ENCODE assay signal across 2 cellular contexts in the genomic region with DNA sequence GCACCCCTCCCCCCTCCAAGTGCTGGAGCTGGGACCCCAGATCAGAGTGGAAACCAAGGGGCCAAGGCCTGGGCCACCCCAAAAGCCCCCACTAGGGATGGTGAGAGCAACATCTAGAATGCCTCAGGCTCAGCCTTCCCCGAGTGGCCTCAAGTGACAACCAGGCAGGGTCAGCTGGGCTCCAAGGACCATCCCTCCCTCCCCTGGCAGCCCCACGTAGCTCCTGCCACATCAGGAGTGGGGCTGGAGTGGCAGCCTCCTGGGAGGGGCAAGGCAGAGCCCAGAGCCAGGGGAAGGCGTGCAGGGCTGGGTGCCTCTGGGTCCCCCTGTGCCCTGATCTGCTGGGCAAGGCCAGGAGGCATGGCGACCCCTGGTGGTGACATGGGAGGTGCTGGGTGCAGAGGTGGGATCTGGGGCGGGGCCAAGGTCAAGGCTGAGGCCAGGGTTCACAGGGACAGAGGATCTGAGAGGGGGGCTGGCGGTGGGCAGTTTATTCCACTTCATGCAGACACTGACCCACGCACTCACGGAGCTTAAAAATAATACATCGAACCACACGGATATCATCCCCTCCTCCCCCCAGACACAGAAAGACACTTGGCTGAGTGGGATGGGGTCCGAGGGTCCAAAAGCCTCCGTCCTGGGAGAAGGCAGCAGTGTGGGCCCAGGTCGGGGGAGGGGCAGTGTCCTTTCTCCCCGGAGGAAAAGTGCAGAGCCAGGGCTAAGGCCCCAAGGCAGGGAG.
A peak's percentile ranks its signal among the peaks of the same experiment; 100 is the strongest.
TF ChIP-seq lines count a peak whose summit lies in the region.

No MANE protein-coding gene starts in this region.

TF ChIP-seq in GM23338, 12 proteins besides CTCF, POLR2A, EP300 and RAD21 (continued from another document):
- TF ChIP-seq, protein P1, sequence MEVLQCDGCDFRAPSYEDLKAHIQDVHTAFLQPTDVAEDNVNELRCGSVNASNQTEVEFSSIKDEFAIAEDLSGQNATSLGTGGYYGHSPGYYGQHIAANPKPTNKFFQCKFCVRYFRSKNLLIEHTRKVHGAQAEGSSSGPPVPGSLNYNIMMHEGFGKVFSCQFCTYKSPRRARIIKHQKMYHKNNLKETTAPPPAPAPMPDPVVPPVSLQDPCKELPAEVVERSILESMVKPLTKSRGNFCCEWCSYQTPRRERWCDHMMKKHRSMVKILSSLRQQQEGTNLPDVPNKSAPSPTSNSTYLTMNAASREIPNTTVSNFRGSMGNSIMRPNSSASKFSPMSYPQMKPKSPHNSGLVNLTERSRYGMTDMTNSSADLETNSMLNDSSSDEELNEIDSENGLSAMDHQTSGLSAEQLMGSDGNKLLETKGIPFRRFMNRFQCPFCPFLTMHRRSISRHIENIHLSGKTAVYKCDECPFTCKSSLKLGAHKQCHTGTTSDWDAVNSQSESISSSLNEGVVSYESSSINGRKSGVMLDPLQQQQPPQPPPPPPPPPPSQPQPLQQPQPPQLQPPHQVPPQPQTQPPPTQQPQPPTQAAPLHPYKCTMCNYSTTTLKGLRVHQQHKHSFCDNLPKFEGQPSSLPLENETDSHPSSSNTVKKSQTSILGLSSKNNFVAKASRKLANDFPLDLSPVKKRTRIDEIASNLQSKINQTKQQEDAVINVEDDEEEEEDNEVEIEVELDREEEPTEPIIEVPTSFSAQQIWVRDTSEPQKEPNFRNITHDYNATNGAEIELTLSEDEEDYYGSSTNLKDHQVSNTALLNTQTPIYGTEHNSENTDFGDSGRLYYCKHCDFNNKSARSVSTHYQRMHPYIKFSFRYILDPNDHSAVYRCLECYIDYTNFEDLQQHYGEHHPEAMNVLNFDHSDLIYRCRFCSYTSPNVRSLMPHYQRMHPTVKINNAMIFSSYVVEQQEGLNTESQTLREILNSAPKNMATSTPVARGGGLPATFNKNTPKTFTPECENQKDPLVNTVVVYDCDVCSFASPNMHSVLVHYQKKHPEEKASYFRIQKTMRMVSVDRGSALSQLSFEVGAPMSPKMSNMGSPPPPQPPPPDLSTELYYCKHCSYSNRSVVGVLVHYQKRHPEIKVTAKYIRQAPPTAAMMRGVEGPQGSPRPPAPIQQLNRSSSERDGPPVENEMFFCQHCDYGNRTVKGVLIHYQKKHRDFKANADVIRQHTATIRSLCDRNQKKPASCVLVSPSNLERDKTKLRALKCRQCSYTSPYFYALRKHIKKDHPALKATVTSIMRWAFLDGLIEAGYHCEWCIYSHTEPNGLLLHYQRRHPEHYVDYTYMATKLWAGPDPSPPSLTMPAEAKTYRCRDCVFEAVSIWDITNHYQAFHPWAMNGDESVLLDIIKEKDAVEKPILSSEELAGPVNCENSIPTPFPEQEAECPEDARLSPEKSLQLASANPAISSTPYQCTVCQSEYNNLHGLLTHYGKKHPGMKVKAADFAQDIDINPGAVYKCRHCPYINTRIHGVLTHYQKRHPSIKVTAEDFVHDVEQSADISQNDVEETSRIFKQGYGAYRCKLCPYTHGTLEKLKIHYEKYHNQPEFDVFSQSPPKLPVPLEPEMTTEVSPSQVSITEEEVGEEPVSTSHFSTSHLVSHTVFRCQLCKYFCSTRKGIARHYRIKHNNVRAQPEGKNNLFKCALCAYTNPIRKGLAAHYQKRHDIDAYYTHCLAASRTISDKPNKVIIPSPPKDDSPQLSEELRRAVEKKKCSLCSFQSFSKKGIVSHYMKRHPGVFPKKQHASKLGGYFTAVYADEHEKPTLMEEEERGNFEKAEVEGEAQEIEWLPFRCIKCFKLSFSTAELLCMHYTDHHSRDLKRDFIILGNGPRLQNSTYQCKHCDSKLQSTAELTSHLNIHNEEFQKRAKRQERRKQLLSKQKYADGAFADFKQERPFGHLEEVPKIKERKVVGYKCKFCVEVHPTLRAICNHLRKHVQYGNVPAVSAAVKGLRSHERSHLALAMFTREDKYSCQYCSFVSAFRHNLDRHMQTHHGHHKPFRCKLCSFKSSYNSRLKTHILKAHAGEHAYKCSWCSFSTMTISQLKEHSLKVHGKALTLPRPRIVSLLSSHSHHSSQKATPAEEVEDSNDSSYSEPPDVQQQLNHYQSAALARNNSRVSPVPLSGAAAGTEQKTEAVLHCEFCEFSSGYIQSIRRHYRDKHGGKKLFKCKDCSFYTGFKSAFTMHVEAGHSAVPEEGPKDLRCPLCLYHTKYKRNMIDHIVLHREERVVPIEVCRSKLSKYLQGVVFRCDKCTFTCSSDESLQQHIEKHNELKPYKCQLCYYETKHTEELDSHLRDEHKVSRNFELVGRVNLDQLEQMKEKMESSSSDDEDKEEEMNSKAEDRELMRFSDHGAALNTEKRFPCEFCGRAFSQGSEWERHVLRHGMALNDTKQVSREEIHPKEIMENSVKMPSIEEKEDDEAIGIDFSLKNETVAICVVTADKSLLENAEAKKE (CRISPR knock-in tag; IDR thresholded peaks at IDR 0.05) = no peak
- TF ChIP-seq CREB1 (CRISPR knock-in tag; IDR thresholded peaks at IDR 0.05; ENCODE audit: low read depth) = no peak
TF ChIP-seq in GM23338: peak in this region for 0.

TF ChIP-seq in HepG2, 621 proteins besides CTCF, POLR2A, EP300 and RAD21 (continued from another document and continues in another):
- no peak; the same call in 1 of the 2 replicates for TF ChIP-seq ZNF230 (CRISPR knock-in tag; IDR thresholded peaks at IDR 0.05)
- TF ChIP-seq, protein P2, sequence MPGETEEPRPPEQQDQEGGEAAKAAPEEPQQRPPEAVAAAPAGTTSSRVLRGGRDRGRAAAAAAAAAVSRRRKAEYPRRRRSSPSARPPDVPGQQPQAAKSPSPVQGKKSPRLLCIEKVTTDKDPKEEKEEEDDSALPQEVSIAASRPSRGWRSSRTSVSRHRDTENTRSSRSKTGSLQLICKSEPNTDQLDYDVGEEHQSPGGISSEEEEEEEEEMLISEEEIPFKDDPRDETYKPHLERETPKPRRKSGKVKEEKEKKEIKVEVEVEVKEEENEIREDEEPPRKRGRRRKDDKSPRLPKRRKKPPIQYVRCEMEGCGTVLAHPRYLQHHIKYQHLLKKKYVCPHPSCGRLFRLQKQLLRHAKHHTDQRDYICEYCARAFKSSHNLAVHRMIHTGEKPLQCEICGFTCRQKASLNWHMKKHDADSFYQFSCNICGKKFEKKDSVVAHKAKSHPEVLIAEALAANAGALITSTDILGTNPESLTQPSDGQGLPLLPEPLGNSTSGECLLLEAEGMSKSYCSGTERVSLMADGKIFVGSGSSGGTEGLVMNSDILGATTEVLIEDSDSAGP (CRISPR knock-in tag; IDR thresholded peaks at IDR 0.05; ENCODE audit: borderline replicate concordance) = peak; percentile 72
- TF ChIP-seq ZNF160 (CRISPR knock-in tag; IDR thresholded peaks at IDR 0.05) = peak; percentile 55; the same call in 1 of the 2 replicates
- peak; percentile 89 for TF ChIP-seq PITX1 (CRISPR knock-in tag; IDR thresholded peaks at IDR 0.05)
- TF ChIP-seq SIX1 (CRISPR knock-in tag; IDR thresholded peaks at IDR 0.05; ENCODE audit: borderline replicate concordance) = 0 out of 2 replicates have a peak, but pooled peaks have one; percentile 52
- peak; percentile 79 for TF ChIP-seq MEIS2 (CRISPR knock-in tag; IDR thresholded peaks at IDR 0.05)
- no peak for TF ChIP-seq ATF1 (CRISPR knock-in tag; IDR thresholded peaks at IDR 0.05)
- no peak for TF ChIP-seq RFX3 (CRISPR knock-in tag; IDR thresholded peaks at IDR 0.05)
- TF ChIP-seq ZNF331 (CRISPR knock-in tag; IDR thresholded peaks at IDR 0.05) = peak; percentile 75
- TF ChIP-seq, protein P3, sequence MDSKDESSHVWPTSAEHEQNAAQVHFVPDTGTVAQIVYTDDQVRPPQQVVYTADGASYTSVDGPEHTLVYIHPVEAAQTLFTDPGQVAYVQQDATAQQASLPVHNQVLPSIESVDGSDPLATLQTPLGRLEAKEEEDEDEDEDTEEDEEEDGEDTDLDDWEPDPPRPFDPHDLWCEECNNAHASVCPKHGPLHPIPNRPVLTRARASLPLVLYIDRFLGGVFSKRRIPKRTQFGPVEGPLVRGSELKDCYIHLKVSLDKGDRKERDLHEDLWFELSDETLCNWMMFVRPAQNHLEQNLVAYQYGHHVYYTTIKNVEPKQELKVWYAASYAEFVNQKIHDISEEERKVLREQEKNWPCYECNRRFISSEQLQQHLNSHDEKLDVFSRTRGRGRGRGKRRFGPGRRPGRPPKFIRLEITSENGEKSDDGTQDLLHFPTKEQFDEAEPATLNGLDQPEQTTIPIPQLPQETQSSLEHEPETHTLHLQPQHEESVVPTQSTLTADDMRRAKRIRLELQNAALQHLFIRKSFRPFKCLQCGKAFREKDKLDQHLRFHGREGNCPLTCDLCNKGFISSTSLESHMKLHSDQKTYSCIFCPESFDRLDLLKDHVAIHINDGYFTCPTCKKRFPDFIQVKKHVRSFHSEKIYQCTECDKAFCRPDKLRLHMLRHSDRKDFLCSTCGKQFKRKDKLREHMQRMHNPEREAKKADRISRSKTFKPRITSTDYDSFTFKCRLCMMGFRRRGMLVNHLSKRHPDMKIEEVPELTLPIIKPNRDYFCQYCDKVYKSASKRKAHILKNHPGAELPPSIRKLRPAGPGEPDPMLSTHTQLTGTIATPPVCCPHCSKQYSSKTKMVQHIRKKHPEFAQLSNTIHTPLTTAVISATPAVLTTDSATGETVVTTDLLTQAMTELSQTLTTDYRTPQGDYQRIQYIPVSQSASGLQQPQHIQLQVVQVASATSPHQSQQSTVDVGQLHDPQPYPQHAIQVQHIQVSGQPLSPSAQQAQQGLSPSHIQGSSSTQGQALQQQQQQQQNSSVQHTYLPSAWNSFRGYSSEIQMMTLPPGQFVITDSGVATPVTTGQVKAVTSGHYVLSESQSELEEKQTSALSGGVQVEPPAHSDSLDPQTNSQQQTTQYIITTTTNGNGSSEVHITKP (CRISPR knock-in tag; IDR thresholded peaks at IDR 0.05; ENCODE audit: low read depth) = peak; percentile 78; the same call in 1 of the 2 replicates
- no peak for TF ChIP-seq MAFK (conservative IDR thresholded peaks at IDR 0.05 in 1 of 2, IDR thresholded peaks at IDR 0.05 in 1 of 2; ENCODE audit: low read length in 2 of 2)
- TF ChIP-seq SYNCRIP (IDR thresholded peaks at IDR 0.05; ENCODE audit: insufficient read depth, low read depth, low read length) = no peak
- no peak for TF ChIP-seq ATRX (CRISPR knock-in tag; IDR thresholded peaks at IDR 0.05; ENCODE audit: borderline replicate concordance)
- no peak; the same call in 1 of the 2 replicates for TF ChIP-seq AKAP8 (CRISPR knock-in tag; IDR thresholded peaks at IDR 0.05)
- TF ChIP-seq, protein P4, sequence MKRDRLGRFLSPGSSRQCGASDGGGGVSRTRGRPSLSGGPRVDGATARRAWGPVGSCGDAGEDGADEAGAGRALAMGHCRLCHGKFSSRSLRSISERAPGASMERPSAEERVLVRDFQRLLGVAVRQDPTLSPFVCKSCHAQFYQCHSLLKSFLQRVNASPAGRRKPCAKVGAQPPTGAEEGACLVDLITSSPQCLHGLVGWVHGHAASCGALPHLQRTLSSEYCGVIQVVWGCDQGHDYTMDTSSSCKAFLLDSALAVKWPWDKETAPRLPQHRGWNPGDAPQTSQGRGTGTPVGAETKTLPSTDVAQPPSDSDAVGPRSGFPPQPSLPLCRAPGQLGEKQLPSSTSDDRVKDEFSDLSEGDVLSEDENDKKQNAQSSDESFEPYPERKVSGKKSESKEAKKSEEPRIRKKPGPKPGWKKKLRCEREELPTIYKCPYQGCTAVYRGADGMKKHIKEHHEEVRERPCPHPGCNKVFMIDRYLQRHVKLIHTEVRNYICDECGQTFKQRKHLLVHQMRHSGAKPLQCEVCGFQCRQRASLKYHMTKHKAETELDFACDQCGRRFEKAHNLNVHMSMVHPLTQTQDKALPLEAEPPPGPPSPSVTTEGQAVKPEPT (CRISPR knock-in tag; IDR thresholded peaks at IDR 0.05; ENCODE audit: low read depth) = no peak
- TF ChIP-seq DPF2 (CRISPR knock-in tag; IDR thresholded peaks at IDR 0.05; ENCODE audit: borderline replicate concordance, low read depth) = peak; percentile 59; the same call in 1 of the 2 replicates
- TF ChIP-seq, protein P5, sequence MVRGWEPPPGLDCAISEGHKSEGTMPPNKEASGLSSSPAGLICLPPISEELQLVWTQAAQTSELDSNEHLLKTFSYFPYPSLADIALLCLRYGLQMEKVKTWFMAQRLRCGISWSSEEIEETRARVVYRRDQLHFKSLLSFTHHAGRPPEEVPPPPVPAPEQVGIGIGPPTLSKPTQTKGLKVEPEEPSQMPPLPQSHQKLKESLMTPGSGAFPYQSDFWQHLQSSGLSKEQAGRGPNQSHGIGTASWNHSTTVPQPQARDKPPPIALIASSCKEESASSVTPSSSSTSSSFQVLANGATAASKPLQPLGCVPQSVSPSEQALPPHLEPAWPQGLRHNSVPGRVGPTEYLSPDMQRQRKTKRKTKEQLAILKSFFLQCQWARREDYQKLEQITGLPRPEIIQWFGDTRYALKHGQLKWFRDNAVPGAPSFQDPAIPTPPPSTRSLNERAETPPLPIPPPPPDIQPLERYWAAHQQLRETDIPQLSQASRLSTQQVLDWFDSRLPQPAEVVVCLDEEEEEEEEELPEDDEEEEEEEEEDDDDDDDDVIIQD (CRISPR knock-in tag; IDR thresholded peaks at IDR 0.05; ENCODE audit: low read depth) = peak; percentile 50; the same call in 1 of the 2 replicates
- peak; percentile 66; the same call in 1 of the 2 replicates for TF ChIP-seq HMG20A (CRISPR knock-in tag; IDR thresholded peaks at IDR 0.05; ENCODE audit: borderline replicate concordance)
- TF ChIP-seq SETDB1 (CRISPR knock-in tag; IDR thresholded peaks at IDR 0.05; ENCODE audit: borderline replicate concordance) = no peak
- no peak for TF ChIP-seq ZNF530 (CRISPR knock-in tag; IDR thresholded peaks at IDR 0.05; ENCODE audit: low read depth)
- peak; percentile 42; the same call in 1 of the 2 replicates for TF ChIP-seq ZSCAN9 (CRISPR knock-in tag; IDR thresholded peaks at IDR 0.05; ENCODE audit: borderline replicate concordance)
- TF ChIP-seq, protein P6, sequence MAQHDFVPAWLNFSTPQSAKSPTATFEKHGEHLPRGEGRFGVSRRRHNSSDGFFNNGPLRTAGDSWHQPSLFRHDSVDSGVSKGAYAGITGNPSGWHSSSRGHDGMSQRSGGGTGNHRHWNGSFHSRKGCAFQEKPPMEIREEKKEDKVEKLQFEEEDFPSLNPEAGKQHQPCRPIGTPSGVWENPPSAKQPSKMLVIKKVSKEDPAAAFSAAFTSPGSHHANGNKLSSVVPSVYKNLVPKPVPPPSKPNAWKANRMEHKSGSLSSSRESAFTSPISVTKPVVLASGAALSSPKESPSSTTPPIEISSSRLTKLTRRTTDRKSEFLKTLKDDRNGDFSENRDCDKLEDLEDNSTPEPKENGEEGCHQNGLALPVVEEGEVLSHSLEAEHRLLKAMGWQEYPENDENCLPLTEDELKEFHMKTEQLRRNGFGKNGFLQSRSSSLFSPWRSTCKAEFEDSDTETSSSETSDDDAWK (CRISPR knock-in tag; IDR thresholded peaks at IDR 0.05) = no peak
- no peak for TF ChIP-seq ZIK1 (CRISPR knock-in tag; IDR thresholded peaks at IDR 0.05; ENCODE audit: borderline replicate concordance, low read depth)
- TF ChIP-seq SP4 (CRISPR knock-in tag; IDR thresholded peaks at IDR 0.05) = peak; percentile 79; the same call in 1 of the 2 replicates
- no peak for TF ChIP-seq SMYD3 (CRISPR knock-in tag; IDR thresholded peaks at IDR 0.05)
- TF ChIP-seq ZFX (CRISPR knock-in tag; IDR thresholded peaks at IDR 0.05; ENCODE audit: low read depth) = peak; percentile 69
- no peak for TF ChIP-seq GATA4 (IDR thresholded peaks at IDR 0.05; ENCODE audit: borderline replicate concordance, low read depth)
- TF ChIP-seq ZNF776 (CRISPR knock-in tag; IDR thresholded peaks at IDR 0.05) = peak; percentile 40; the same call in 1 of the 2 replicates
- peak; percentile 70; the same call in 1 of the 2 replicates for TF ChIP-seq ZNF337 (CRISPR knock-in tag; IDR thresholded peaks at IDR 0.05; ENCODE audit: borderline replicate concordance, low read depth)
- TF ChIP-seq SRY (CRISPR knock-in tag; IDR thresholded peaks at IDR 0.05) = no peak
- no peak for TF ChIP-seq RORA (CRISPR knock-in tag; IDR thresholded peaks at IDR 0.05)
- peak; percentile 71; the same call in 1 of the 2 replicates for TF ChIP-seq ZBTB38 (CRISPR knock-in tag; IDR thresholded peaks at IDR 0.05)
- TF ChIP-seq JARID2 (CRISPR knock-in tag; IDR thresholded peaks at IDR 0.05; ENCODE audit: insufficient replicate concordance) = no peak
